Comparison of ENCODE assay signal across 20 cellular contexts in genomic region chr3:99857278-99857677, GRCh38. TPM values are rescaled to one million over a fixed set of nuclear protein-coding genes. Genes with fewer than 3 reads are reported as not detected.
DNase-seq lines count a peak whose midpoint lies in the region; ATAC-seq and TF ChIP-seq lines count a peak whose summit lies in the region.
"Had no signal": no experiment of that assay in that cellular context is flagged by ENCODE, and none has a peak within 500 bp of the region (broad histone marks: within the 10 kb centered on the region; RNA-seq: fewer than 3 reads in every experiment).

No MANE protein-coding gene starts in this region.

- H3K4me3 Mint-ChIP-seq in HFFc6 = no peak overlapping the region
- H3K4me3 Mint-ChIP-seq in chondrocyte (ENCODE audit: unreplicated experiment) = no peak overlapping the region
- H3K4me3 Mint-ChIP-seq: CD14-positive monocyte had no signal

- H4K20me1 ChIP-seq in smooth muscle cell (ENCODE audit: low read depth) = peaks cover 47% of the 10 kb centered on the region

- TF ChIP-seq CTCF in HFFc6 (IDR thresholded peaks at IDR 0.05) (no peak), chondrocyte (IDR thresholded peaks at IDR 0.05) (no peak), smooth muscle cell (IDR thresholded peaks at IDR 0.05; ENCODE audit: borderline replicate concordance, insufficient read depth, poor library complexity, severe bottlenecking) (no peak), thyroid gland (IDR thresholded peaks at IDR 0.05) (no peak)

- H3K36me3 Mint-ChIP-seq in HFFc6 (ENCODE audit: low read depth) (peaks cover 72% of the 10 kb centered on the region), chondrocyte (ENCODE audit: low read depth) (peaks cover 23% of the 10 kb centered on the region)
- H3K36me3 Mint-ChIP-seq: CD14-positive monocyte had no signal

- H3K9me3 ChIP-seq in muscle layer of colon (ENCODE audit: low read length) = no peaks in the 10 kb centered on the region
- no peaks in the 10 kb centered on the region for H3K9me3 ChIP-seq in smooth muscle cell (replicated peaks; ENCODE audit: low read depth)
- H3K9me3 ChIP-seq in thyroid gland = no peaks in the 10 kb centered on the region

- peaks cover 94% of the 10 kb centered on the region for H3K4me1 Mint-ChIP-seq in HFFc6 (ENCODE audit: low read depth)
- H3K4me1 Mint-ChIP-seq in chondrocyte (ENCODE audit: low read depth) = peaks cover 93% of the 10 kb centered on the region
- H3K4me1 Mint-ChIP-seq: CD14-positive monocyte had no signal

- no peak overlapping the region for H3K9ac ChIP-seq in muscle layer of colon (ENCODE audit: low read length)
- H3K9ac ChIP-seq in smooth muscle cell (ENCODE audit: low read depth) = no peak overlapping the region

- H3K79me2 ChIP-seq in smooth muscle cell (ENCODE audit: low read depth) = peaks cover 86% of the 10 kb centered on the region

- peaks cover 13% of the 10 kb centered on the region for H3K36me3 ChIP-seq in muscle layer of colon (ENCODE audit: insufficient read depth, low read length)
- no peaks in the 10 kb centered on the region for H3K36me3 ChIP-seq in smooth muscle cell (ENCODE audit: low read depth)
- no peaks in the 10 kb centered on the region for H3K36me3 ChIP-seq in thyroid gland

- H3K4me2 ChIP-seq in smooth muscle cell = peak overlapping the region; percentile 11

- peaks cover 53% of the 10 kb centered on the region for H3F3A ChIP-seq in smooth muscle cell (ENCODE audit: low read depth)

- no peaks in the 10 kb centered on the region for H3K9me3 Mint-ChIP-seq in HFFc6
- H3K9me3 Mint-ChIP-seq in chondrocyte (ENCODE audit: low read depth) = no peaks in the 10 kb centered on the region

- H3K4me1 ChIP-seq in muscle layer of colon (ENCODE audit: insufficient read depth, low read length) = peaks cover 83% of the 10 kb centered on the region
- peaks cover 19% of the 10 kb centered on the region for H3K4me1 ChIP-seq in smooth muscle cell (ENCODE audit: low read depth)
- no peaks in the 10 kb centered on the region for H3K4me1 ChIP-seq in thyroid gland

- TF ChIP-seq POLR2A in thyroid gland (IDR thresholded peaks at IDR 0.05) = no peak
- TF ChIP-seq POLR2A in GM18505 (IDR thresholded peaks at IDR 0.05; ENCODE audit: borderline replicate concordance, extremely low read depth, insufficient read depth, insufficient read length) = no peak

- ATAC-seq in HG03039 (IDR thresholded peaks at IDR 0.05; ENCODE audit: unreplicated experiment) (no peak), GM18505 (IDR thresholded peaks at IDR 0.05; ENCODE audit: unreplicated experiment) (no peak)
- ATAC-seq: Panc1 had no signal

- intact Hi-C loops in thyroid gland (cut with DNase I) = no loop called here

- no peak overlapping the region for H3K4me3 ChIP-seq in muscle layer of colon (ENCODE audit: low read depth in 1 of 2, low read length in 2 of 2)
- H3K4me3 ChIP-seq in smooth muscle cell = no peak overlapping the region
- no peak overlapping the region for H3K4me3 ChIP-seq in thyroid gland (replicated peaks in 1 of 3)

- H2AFZ ChIP-seq in smooth muscle cell (ENCODE audit: low read depth) = no peak overlapping the region

- no peaks in the 10 kb centered on the region for H3K27me3 Mint-ChIP-seq in HFFc6 (ENCODE audit: insufficient read depth)
- no peaks in the 10 kb centered on the region for H3K27me3 Mint-ChIP-seq in chondrocyte (ENCODE audit: low read depth)

- no peaks in the 10 kb centered on the region for H3K27me3 ChIP-seq in muscle layer of colon (ENCODE audit: control insufficient read depth in 1 of 2, insufficient read depth in 2 of 2, low read length in 2 of 2)
- no peaks in the 10 kb centered on the region for H3K27me3 ChIP-seq in smooth muscle cell (ENCODE audit: low read depth)
- no peaks in the 10 kb centered on the region for H3K27me3 ChIP-seq in thyroid gland

- H3K27ac ChIP-seq in muscle layer of colon (ENCODE audit: low read depth, low read length) = peak overlapping the region; percentile 45
- H3K27ac ChIP-seq in smooth muscle cell (ENCODE audit: low read depth) = peak overlapping the region; percentile 98
- H3K27ac ChIP-seq in thyroid gland = no peak overlapping the region

- H3K27ac Mint-ChIP-seq in HFFc6 (peak overlapping the region; percentile 42; the same call in 1 of the 2 replicates), chondrocyte (ENCODE audit: unreplicated experiment) (peak overlapping the region; percentile 74)
- H3K27ac Mint-ChIP-seq: CD14-positive monocyte had no signal

- DNase-seq in HFFc6 (no peak), chondrocyte (ENCODE audit: low spot score) (no peak), smooth muscle cell (lab: John Stamatoyannopoulos, UW; ENCODE audit: unreplicated experiment) (no peak), thyroid gland (no peak), cortex of kidney (lab: John Stamatoyannopoulos, UW) (no peak)
- DNase-seq: DMS53, GDM1, KBM-7, NCI-H1092 treated with DMSO at 0.1 percent for 48 hours, NCI-H1436 treated with DMSO at 0.1 percent for 48 hours, NCI-H1930, NCI-H2227 treated with DMSO at 0.1 percent for 48 hours, NCI-H510A, NCI-H748 treated with DMSO at 0.1 percent for 48 hours, SIG-M5 had no signal

- WGBS in smooth muscle cell (ENCODE audit: low lambda C conversion rate) = 78% methylated on average over 1 of the region's 1 CpG
- 91 to 93% methylated on average over 1 of the region's 1 CpG for WGBS in thyroid gland, 2 donors

RNA-seq across cellular contexts. Expression of gene CMSS1, which starts 39.6 kb away (rescaled TPM):
- total RNA-seq in HFFc6 (2021; fragmentation: NEBNext Ultra II Directional; extraction: Animal tissue kit (Norgen Biotek cat#: 25700)) = 10 to 100 TPM; 27.8 to 47.0 (median 38.1) TPM
- 19.5 to 57.6 TPM (median 22.3 TPM) in 3 replicates for total RNA-seq in chondrocyte
- total RNA-seq in smooth muscle cell = 11.6 and 19.2 TPM in 2 replicates
- polyA plus RNA-seq in smooth muscle cell = 19.7 and 24.1 TPM in 2 replicates
- 10 to 100 TPM in 3 of 4 donors, 1 to 10 TPM in 1; 7.7 to 15.0 (median 12.9) TPM for total RNA-seq in thyroid gland

Comparison
In these comparisons a context has a peak if more than half of its experiments do, and no peak if none do; other contexts are left out.
1. H3K27ac ChIP-seq: peak in muscle layer of colon (single experiment) and smooth muscle cell (single experiment); none in thyroid gland (0 of 3).